ENCODE assay signal across 14 cellular contexts in the genomic region with DNA sequence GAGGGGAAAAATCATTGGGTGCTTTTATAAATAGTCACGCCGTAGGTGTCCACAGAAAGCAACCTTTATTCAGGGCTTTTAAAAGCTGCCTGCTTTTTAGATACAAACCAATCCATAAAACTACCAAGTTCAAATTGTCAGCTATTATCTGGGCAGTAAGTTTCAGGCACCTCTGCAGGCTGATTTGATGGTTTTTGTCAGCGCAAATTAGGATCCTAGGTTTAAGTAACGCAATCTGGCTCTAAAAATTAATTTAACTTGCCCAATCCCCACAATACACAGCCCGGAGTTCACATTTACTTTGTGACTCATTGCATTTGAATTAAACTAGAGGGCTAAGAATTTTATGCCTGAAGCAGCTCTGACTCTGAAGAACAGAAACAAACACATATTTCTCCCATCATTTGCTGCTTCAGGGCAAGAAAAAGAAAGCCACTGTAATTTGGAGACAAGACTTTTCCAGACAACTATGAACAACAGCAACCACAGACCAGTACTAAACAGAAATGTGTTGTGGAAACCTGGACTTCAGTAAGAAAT. TPM values are rescaled to one million over a fixed set of nuclear protein-coding genes. Genes with fewer than 3 reads are reported as not detected.
DNase-seq lines count a peak whose midpoint lies in the region; FAIRE-seq and TF ChIP-seq lines count a peak whose summit lies in the region.
"Had no signal": no experiment of that assay in that cellular context is flagged by ENCODE, and none has a peak within 500 bp of the region (broad histone marks: within the 10 kb centered on the region; RNA-seq: fewer than 3 reads in every experiment).

No MANE protein-coding gene starts in this region.

- peak overlapping the region; percentile 67 for H3K27ac ChIP-seq in left ventricle myocardium inferior (replicated peaks)
- peak overlapping the region; percentile 31 to 36 for H3K27ac ChIP-seq in breast epithelium
- H3K27ac ChIP-seq in tibial nerve = peak overlapping the region in 2 of 4 donors; percentile 9 to 35
- H3K27ac ChIP-seq: BLaER1, parathyroid adenoma had no signal

- TF ChIP-seq POLR2A in breast epithelium (IDR thresholded peaks at IDR 0.05) (no peak), tibial nerve (IDR thresholded peaks at IDR 0.05) (no peak)

- 38 to 47% methylated on average over 5 of the region's 5 CpGs for WGBS in tibial nerve, 2 donors

- no peaks in the 10 kb centered on the region for H3K9me3 ChIP-seq in left ventricle myocardium inferior (replicated peaks)
- H3K9me3 ChIP-seq in breast epithelium = no peaks in the 10 kb centered on the region
- H3K9me3 ChIP-seq in tibial nerve = no peaks in the 10 kb centered on the region
- H3K9me3 ChIP-seq: BLaER1 had no signal

- peaks cover 6% of the 10 kb centered on the region for H3K36me3 ChIP-seq in left ventricle myocardium inferior
- H3K36me3 ChIP-seq in breast epithelium = no peaks in the 10 kb centered on the region
- H3K36me3 ChIP-seq in tibial nerve = no peaks in the 10 kb centered on the region
- H3K36me3 ChIP-seq: BLaER1 had no signal

- TF ChIP-seq EP300 in tibial nerve (IDR thresholded peaks at IDR 0.05) = no peak

- H3K27me3 ChIP-seq in left ventricle myocardium inferior (ENCODE audit: low read depth) (no peaks in the 10 kb centered on the region), breast epithelium (no peaks in the 10 kb centered on the region), tibial nerve (no peaks in the 10 kb centered on the region)
- H3K27me3 ChIP-seq: BLaER1 had no signal

- FAIRE-seq in urothelium cell line (lab: Jason Lieb, UNC) (no peak), D721Med (lab: Jason Lieb, UNC) (no peak)

- intact Hi-C loops in left ventricle myocardium inferior (cut with micrococcal nuclease) = no loop called here
- intact Hi-C loops in cardiac septum (cut with DNase I) = no loop called here
- intact Hi-C loops in breast epithelium (cut with DNase I; ENCODE audit: low total_unique reads) = no loop called here

- H3K4me1 ChIP-seq in left ventricle myocardium inferior = peaks cover 100% of the 10 kb centered on the region
- H3K4me1 ChIP-seq in breast epithelium = no peaks in the 10 kb centered on the region
- peaks cover 0 to 51% (median 12%) of the 10 kb centered on the region in 4 donors for H3K4me1 ChIP-seq in tibial nerve
- H3K4me1 ChIP-seq: BLaER1, parathyroid adenoma had no signal

- DNase-seq in left ventricle myocardium inferior (no peak), cardiac septum (ENCODE audit: low spot score) (no peak), breast epithelium (ENCODE audit: low spot score in 2 of 2) (no peak), kidney tubule cell (ENCODE audit: low spot score) (peak; percentile 76), urothelium cell line (ENCODE audit: low spot score) (peak; percentile 48), NCI-H82 treated with DMSO at 0.1 percent for 48 hours (lab: John Stamatoyannopoulos, UW; ENCODE audit: unreplicated experiment) (no peak), tibial nerve (ENCODE audit: low spot score in 2 of 2) (no peak), D721Med (ENCODE audit: insufficient read length, low spot score) (no peak)
- DNase-seq: activated T-cell treated with anti-CD3 and anti-CD28 coated beads, Interleukin-2, amount 50 U/mL, for 1 hour; erythroblast; NCI-H2081 treated with DMSO at 0.1 percent for 48 hours; T-cell had no signal

- H3K4me3 ChIP-seq in left ventricle myocardium inferior = peak overlapping the region; percentile 7
- H3K4me3 ChIP-seq in breast epithelium = no peak overlapping the region
- H3K4me3 ChIP-seq in tibial nerve = no peak overlapping the region
- H3K4me3 ChIP-seq: BLaER1 had no signal

- TF ChIP-seq CTCF in left ventricle myocardium inferior (IDR thresholded peaks at IDR 0.05; ENCODE audit: borderline replicate concordance) = no peak
- TF ChIP-seq CTCF in breast epithelium (IDR thresholded peaks at IDR 0.05) = no peak
- TF ChIP-seq CTCF in tibial nerve (IDR thresholded peaks at IDR 0.05) = no peak
- TF ChIP-seq CTCF in D721Med (IDR thresholded peaks at IDR 0.05; ENCODE audit: insufficient read depth, missing control alignments) = no peak

RNA-seq across cellular contexts. Expression of a gene that starts 43.3 kb away (rescaled TPM):
- total RNA-seq in left ventricle myocardium inferior (168 TPM), cardiac septum (138 TPM), breast epithelium (10 to 100 TPM; 50.8 to 76.0 (median 74.7) TPM), tibial nerve (10 to 100 TPM; 45.7 to 90.0 (median 57.7) TPM)

Comparison
In these comparisons a context has a peak if more than half of its experiments do, and no peak if none do; other contexts are left out.
1. DNase-seq: peak in kidney tubule cell (single experiment) and urothelium cell line (single experiment); none in left ventricle myocardium inferior (single experiment), cardiac septum (single experiment), breast epithelium (0 of 2), NCI-H82 treated with DMSO at 0.1 percent for 48 hours (single experiment), tibial nerve (0 of 2) and D721Med (single experiment).